ENCODE assay signal across 1 cellular context in the genomic region with DNA sequence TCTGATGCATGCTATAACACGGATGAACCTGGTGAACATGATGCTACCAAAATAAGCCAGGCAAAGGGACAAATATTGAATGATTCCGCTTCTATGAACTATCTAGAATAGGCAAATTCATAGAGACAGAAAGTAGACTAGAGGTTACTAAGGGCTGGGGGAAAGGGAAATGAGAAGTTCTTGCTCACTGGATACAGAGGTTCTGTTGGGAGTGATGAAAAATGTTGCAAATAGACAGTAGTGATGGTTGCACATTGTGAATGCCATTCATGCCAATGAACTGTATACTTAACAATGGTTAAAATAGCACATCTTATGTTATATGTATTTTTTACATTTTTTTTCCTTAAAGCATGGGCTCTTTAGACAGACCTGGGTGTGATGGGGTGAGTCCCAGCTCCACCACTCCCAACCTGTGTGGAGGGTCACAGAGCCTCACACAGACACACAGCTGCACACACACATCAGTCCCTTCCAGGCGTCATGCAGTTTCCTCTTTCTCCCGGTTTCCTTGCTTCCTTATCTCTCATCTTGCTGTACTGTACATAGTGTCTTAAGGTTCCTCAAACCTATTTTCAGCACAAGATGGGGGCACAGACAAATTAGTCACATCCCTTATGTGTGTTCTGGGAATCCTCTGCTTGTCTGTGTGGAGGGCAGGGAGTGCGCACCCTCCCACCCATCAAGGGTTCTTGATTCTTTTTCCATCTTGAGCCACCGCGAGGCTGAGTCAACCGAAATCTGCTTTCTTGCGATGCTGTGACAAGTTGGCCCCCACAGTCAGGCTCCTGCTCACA.
TF ChIP-seq lines count a peak whose summit lies in the region.

No MANE protein-coding gene starts in this region.

TF ChIP-seq in WTC11, 78 proteins besides CTCF, POLR2A, EP300 and RAD21 (continued from another document):
- TF ChIP-seq, protein P1, sequence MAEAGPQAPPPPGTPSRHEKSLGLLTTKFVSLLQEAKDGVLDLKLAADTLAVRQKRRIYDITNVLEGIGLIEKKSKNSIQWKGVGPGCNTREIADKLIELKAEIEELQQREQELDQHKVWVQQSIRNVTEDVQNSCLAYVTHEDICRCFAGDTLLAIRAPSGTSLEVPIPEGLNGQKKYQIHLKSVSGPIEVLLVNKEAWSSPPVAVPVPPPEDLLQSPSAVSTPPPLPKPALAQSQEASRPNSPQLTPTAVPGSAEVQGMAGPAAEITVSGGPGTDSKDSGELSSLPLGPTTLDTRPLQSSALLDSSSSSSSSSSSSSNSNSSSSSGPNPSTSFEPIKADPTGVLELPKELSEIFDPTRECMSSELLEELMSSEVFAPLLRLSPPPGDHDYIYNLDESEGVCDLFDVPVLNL (CRISPR knock-in tag; IDR thresholded peaks at IDR 0.05; ENCODE audit: borderline replicate concordance, low read depth) = no peak
- no peak for TF ChIP-seq ESRRA (CRISPR knock-in tag; IDR thresholded peaks at IDR 0.05; ENCODE audit: borderline replicate concordance)
- TF ChIP-seq GRHL2 (CRISPR knock-in tag; IDR thresholded peaks at IDR 0.05; ENCODE audit: insufficient replicate concordance, severe bottlenecking) = no peak
- TF ChIP-seq ZBTB21 (CRISPR knock-in tag; IDR thresholded peaks at IDR 0.05; ENCODE audit: borderline replicate concordance) = no peak
- TF ChIP-seq ZNF263 (CRISPR knock-in tag; IDR thresholded peaks at IDR 0.05; ENCODE audit: low read depth) = no peak
- TF ChIP-seq IRF2 (CRISPR knock-in tag; IDR thresholded peaks at IDR 0.05; ENCODE audit: borderline replicate concordance, low read depth) = no peak
- TF ChIP-seq RORB (CRISPR knock-in tag; IDR thresholded peaks at IDR 0.05) = no peak
- TF ChIP-seq, protein P2, sequence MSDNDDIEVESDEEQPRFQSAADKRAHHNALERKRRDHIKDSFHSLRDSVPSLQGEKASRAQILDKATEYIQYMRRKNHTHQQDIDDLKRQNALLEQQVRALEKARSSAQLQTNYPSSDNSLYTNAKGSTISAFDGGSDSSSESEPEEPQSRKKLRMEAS (CRISPR knock-in tag; IDR thresholded peaks at IDR 0.05) = no peak
- no peak for TF ChIP-seq CREB1 (CRISPR knock-in tag; IDR thresholded peaks at IDR 0.05)
